ENCODE assay signal across 9 cellular contexts in the genomic region with DNA sequence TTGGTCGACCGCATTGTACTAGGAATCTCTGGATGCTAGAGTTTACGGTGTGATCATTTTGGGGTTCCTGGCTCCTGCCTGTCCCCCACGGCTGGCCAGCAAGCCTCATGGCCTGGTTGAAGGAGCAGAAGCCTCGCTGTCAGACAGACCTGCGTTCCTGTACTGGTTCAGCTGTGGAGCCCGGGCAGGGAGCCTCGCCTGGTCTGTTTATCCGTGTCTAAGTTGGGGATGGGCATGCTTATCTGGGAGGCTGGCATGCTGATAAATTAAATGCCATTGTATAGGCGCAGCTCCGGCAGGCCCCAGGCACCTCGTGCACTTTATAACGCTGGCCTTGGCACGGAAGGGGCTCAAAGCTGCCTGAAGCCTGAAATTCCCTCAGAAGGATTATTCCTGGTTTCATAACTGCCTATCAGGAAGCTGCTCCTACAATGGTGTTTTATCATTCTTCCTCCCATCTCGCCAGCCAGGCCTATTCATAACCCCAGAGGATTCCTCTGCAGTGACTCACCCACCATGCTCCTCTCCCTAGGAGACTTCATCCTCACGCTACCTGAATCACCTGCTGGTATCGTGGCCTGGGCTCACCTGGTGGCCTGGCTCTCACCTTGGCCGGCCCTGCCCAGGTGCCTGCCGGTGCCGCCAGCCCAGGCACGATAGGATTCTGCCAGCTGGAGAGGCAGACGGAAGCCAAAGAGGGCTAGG.
DNase-seq lines count a peak whose midpoint lies in the region; ATAC-seq, FAIRE-seq and TF ChIP-seq lines count a peak whose summit lies in the region.
"Had no signal": no experiment of that assay in that cellular context is flagged by ENCODE, and none has a peak within 500 bp of the region (broad histone marks: within the 10 kb centered on the region; RNA-seq: fewer than 3 reads in every experiment).

No MANE protein-coding gene starts in this region.

- peak; percentile 78 for DNase-seq in GM03348 (ENCODE audit: low spot score)
- peak; percentile 100 for DNase-seq in RWPE2 (ENCODE audit: low spot score)
- peak; percentile 99 to 100 for DNase-seq in foreskin keratinocyte
- DNase-seq in NCI-H2107 treated with DMSO at 0.1 percent for 48 hours (lab: John Stamatoyannopoulos, UW; ENCODE audit: unreplicated experiment), result no peak
- no peak for DNase-seq in D721Med (ENCODE audit: insufficient read length, low spot score)
- DNase-seq: SHP77 treated with DMSO at 0.1 percent for 48 hours had no signal

- peak overlapping the region; percentile 100 for H3K27ac ChIP-seq in RWPE2 (ENCODE audit: poor library complexity, severe bottlenecking)
- H3K27ac ChIP-seq in foreskin keratinocyte, result peak overlapping the region; percentile 98
- peak overlapping the region; percentile 45 for H3K27ac ChIP-seq in rectal smooth muscle tissue (ENCODE audit: low read depth, low read length)

- H3K9ac ChIP-seq in rectal smooth muscle tissue (ENCODE audit: low read length), result no peak overlapping the region

- FAIRE-seq in D721Med (lab: Jason Lieb, UNC), result no peak

- H3K27me3 ChIP-seq in RWPE2 (ENCODE audit: insufficient read depth, poor library complexity, severe bottlenecking), result no peaks in the 10 kb centered on the region
- no peaks in the 10 kb centered on the region for H3K27me3 ChIP-seq in foreskin keratinocyte
- no peaks in the 10 kb centered on the region for H3K27me3 ChIP-seq in rectal smooth muscle tissue (ENCODE audit: control insufficient read depth, insufficient read depth, low read length)

- H3K4me3 ChIP-seq in RWPE2 (ENCODE audit: severe bottlenecking), result no peak overlapping the region
- no peak overlapping the region for H3K4me3 ChIP-seq in rectal smooth muscle tissue (ENCODE audit: low read length)

- TF ChIP-seq CTCF in RWPE2 (IDR thresholded peaks at IDR 0.05; ENCODE audit: poor library complexity, severe bottlenecking) (no peak), foreskin keratinocyte (conservative IDR thresholded peaks at IDR 0.05) (no peak), D721Med (IDR thresholded peaks at IDR 0.05; ENCODE audit: insufficient read depth, missing control alignments) (no peak)

- H3K4me1 ChIP-seq in RWPE2 (ENCODE audit: insufficient read depth, poor library complexity, severe bottlenecking) (peaks cover 24% of the 10 kb centered on the region), foreskin keratinocyte (peaks cover 18% of the 10 kb centered on the region), rectal smooth muscle tissue (ENCODE audit: control insufficient read depth, insufficient read depth, low read length) (peaks cover 13% of the 10 kb centered on the region)

- H3K36me3 ChIP-seq in RWPE2 (ENCODE audit: low read depth), result no peaks in the 10 kb centered on the region
- no peaks in the 10 kb centered on the region for H3K36me3 ChIP-seq in rectal smooth muscle tissue (ENCODE audit: control insufficient read depth, insufficient read depth, low read length)

- H3K9me3 ChIP-seq in RWPE2 (ENCODE audit: severe bottlenecking), result no peaks in the 10 kb centered on the region

- peak; percentile 92 for ATAC-seq in RWPE2 (ENCODE audit: low read depth)
- peak; percentile 97 for ATAC-seq in foreskin keratinocyte
- no peak for ATAC-seq in HG03378 (IDR thresholded peaks at IDR 0.05; ENCODE audit: unreplicated experiment)
- ATAC-seq in HG02884 (IDR thresholded peaks at IDR 0.05; ENCODE audit: unreplicated experiment), result no peak

Comparison
In these comparisons a context has a peak if more than half of its experiments do, and no peak if none do; other contexts are left out.
1. DNase-seq: peak in GM03348 (single experiment), RWPE2 (single experiment) and foreskin keratinocyte (2 of 2); none in NCI-H2107 treated with DMSO at 0.1 percent for 48 hours (single experiment) and D721Med (single experiment).
2. ATAC-seq: peak in RWPE2 (single experiment) and foreskin keratinocyte (single experiment); none in HG03378 (single experiment) and HG02884 (single experiment).
3. H3K27ac ChIP-seq: peak in every context shown above with its lines; median percentile 100 in RWPE2; 98 in foreskin keratinocyte; 45 in rectal smooth muscle tissue.